In genomic region chr3:40877651-40878463, GRCh38 we compare ENCODE assay signal across 12 cellular contexts.
DNase-seq lines count a peak whose midpoint lies in the region; ATAC-seq, FAIRE-seq and TF ChIP-seq lines count a peak whose summit lies in the region.
"Had no signal": no experiment of that assay in that cellular context is flagged by ENCODE, and none has a peak within 500 bp of the region (broad histone marks: within the 10 kb centered on the region; RNA-seq: fewer than 3 reads in every experiment).

No MANE protein-coding gene starts in this region.

- no peak overlapping the region for H3K27ac Mint-ChIP-seq in neural progenitor cell
- H3K27ac Mint-ChIP-seq: activated naive CD4-positive, alpha-beta T cell treated with anti-CD3 and anti-CD28 coated beads, Interleukin-2, amount 50 U/mL, for 24 hours; nephron progenitor cell had no signal

- peaks cover 13% of the 10 kb centered on the region for H3K4me1 Mint-ChIP-seq in neural progenitor cell
- H3K4me1 Mint-ChIP-seq: activated naive CD4-positive, alpha-beta T cell treated with anti-CD3 and anti-CD28 coated beads, Interleukin-2, amount 50 U/mL, for 24 hours had no signal

- no peaks in the 10 kb centered on the region for H4K20me1 ChIP-seq in neural progenitor cell (ENCODE audit: low read depth)

- H3K9me3 ChIP-seq in neural progenitor cell (ENCODE audit: low read depth) = no peaks in the 10 kb centered on the region
- no peaks in the 10 kb centered on the region for H3K9me3 ChIP-seq in upper lobe of left lung

- TF ChIP-seq CTCF in neural progenitor cell (IDR thresholded peaks at IDR 0.05) (no peak), upper lobe of left lung (IDR thresholded peaks at IDR 0.05) (no peak)

- ATAC-seq in upper lobe of left lung (ENCODE audit: low FRiP score in 2 of 2) = peak; percentile 81 to 83
- ATAC-seq in GM21528 (IDR thresholded peaks at IDR 0.05; ENCODE audit: low FRiP score, unreplicated experiment) = no peak
- ATAC-seq: GM12878 had no signal

- H2AFZ ChIP-seq in neural progenitor cell (replicated peaks) = peak overlapping the region; percentile 90

- no peak overlapping the region for H3K4me3 Mint-ChIP-seq in neural progenitor cell
- H3K4me3 Mint-ChIP-seq: activated naive CD4-positive, alpha-beta T cell treated with anti-CD3 and anti-CD28 coated beads, Interleukin-2, amount 50 U/mL, for 24 hours; nephron progenitor cell had no signal

- H3K9me3 Mint-ChIP-seq in neural progenitor cell = peaks cover 3% of the 10 kb centered on the region
- H3K9me3 Mint-ChIP-seq: activated naive CD4-positive, alpha-beta T cell treated with anti-CD3 and anti-CD28 coated beads, Interleukin-2, amount 50 U/mL, for 24 hours had no signal

- H3K4me3 ChIP-seq in neural progenitor cell (no peak overlapping the region), upper lobe of left lung (no peak overlapping the region)
- H3K4me3 ChIP-seq: GM12878 had no signal

- TF ChIP-seq EP300 in upper lobe of left lung (IDR thresholded peaks at IDR 0.05) = no peak

- no peak overlapping the region for H3K4me2 ChIP-seq in neural progenitor cell

- H3K79me2 ChIP-seq in neural progenitor cell (ENCODE audit: low read depth) = no peaks in the 10 kb centered on the region

- H3K9ac ChIP-seq in neural progenitor cell = no peak overlapping the region

- H3K27me3 Mint-ChIP-seq in neural progenitor cell (ENCODE audit: insufficient read depth, low read depth) = peaks cover 2% of the 10 kb centered on the region
- H3K27me3 Mint-ChIP-seq: activated naive CD4-positive, alpha-beta T cell treated with anti-CD3 and anti-CD28 coated beads, Interleukin-2, amount 50 U/mL, for 24 hours had no signal

- FAIRE-seq in RCC 7860 (lab: Jason Lieb, UNC) = no peak
- FAIRE-seq: GM12878 had no signal

- 27 to 42% methylated on average over 11 of the region's 11 CpGs for WGBS in upper lobe of left lung, 2 donors

- DNase-seq in astrocyte of the hippocampus (ENCODE audit: low read depth, low spot score) (peak; percentile 97), glomerular endothelial cell (ENCODE audit: extremely low read depth, low read depth, low spot score) (peak; percentile 79), neural progenitor cell (ENCODE audit: low spot score) (peak; percentile 16), upper lobe of left lung (peak; percentile 10 to 64), NCI-H2171 (lab: John Stamatoyannopoulos, UW) (no peak), RCC 7860 (ENCODE audit: low spot score) (no peak), iPS-NIHi7 (ENCODE audit: extremely low spot score) (no peak)
- DNase-seq: MM.1S, nephron progenitor cell had no signal

- H3K27ac ChIP-seq in neural progenitor cell = no peak overlapping the region
- peak overlapping the region; percentile 40 to 86 (median 62) for H3K27ac ChIP-seq in upper lobe of left lung

- H3K36me3 Mint-ChIP-seq in neural progenitor cell = no peaks in the 10 kb centered on the region
- H3K36me3 Mint-ChIP-seq: activated naive CD4-positive, alpha-beta T cell treated with anti-CD3 and anti-CD28 coated beads, Interleukin-2, amount 50 U/mL, for 24 hours had no signal

- TF ChIP-seq POLR2A in upper lobe of left lung (IDR thresholded peaks at IDR 0.05) = no peak

- H3K27me3 ChIP-seq in neural progenitor cell (no peaks in the 10 kb centered on the region), upper lobe of left lung (no peaks in the 10 kb centered on the region)

- H3F3A ChIP-seq in neural progenitor cell (ENCODE audit: low read depth) = peaks cover 6% of the 10 kb centered on the region

- H3K36me3 ChIP-seq in neural progenitor cell (no peaks in the 10 kb centered on the region), upper lobe of left lung (no peaks in the 10 kb centered on the region)

- H3K4me1 ChIP-seq in neural progenitor cell (peaks cover 25% of the 10 kb centered on the region), upper lobe of left lung (peaks cover 30 to 33% (median 32%) of the 10 kb centered on the region in 4 donors)

Comparison
In these comparisons a context has a peak if more than half of its experiments do, and no peak if none do; other contexts are left out.
1. DNase-seq: peak in astrocyte of the hippocampus (single experiment), glomerular endothelial cell (single experiment), neural progenitor cell (single experiment) and upper lobe of left lung (2 of 2); none in NCI-H2171 (single experiment), RCC 7860 (single experiment) and iPS-NIHi7 (single experiment).